11 cellular contexts compared by ENCODE assay signal in genomic region chr5:89255845-89256463, GRCh38.
DNase-seq lines count a peak whose midpoint lies in the region; ATAC-seq, FAIRE-seq and TF ChIP-seq lines count a peak whose summit lies in the region.
"Had no signal": no experiment of that assay in that cellular context is flagged by ENCODE, and none has a peak within 500 bp of the region (broad histone marks: within the 10 kb centered on the region; RNA-seq: fewer than 3 reads in every experiment).

No MANE protein-coding gene starts in this region.

- CTCF ChIA-PET in A549 (lab: Yijun Ruan, JAX) = no interaction called here

- no peaks in the 10 kb centered on the region for H3F3A ChIP-seq in GM23338 (replicated peaks; ENCODE audit: low read depth)

- no peaks in the 10 kb centered on the region; the same call in 1 of the 2 replicates for H3K9me2 ChIP-seq in GM23338 (ENCODE audit: insufficient read depth)

- POLR2A ChIA-PET in A549 (lab: Yijun Ruan, JAX) = no interaction called here

- no peaks in the 10 kb centered on the region for H3K79me2 ChIP-seq in GM23338 (replicated peaks; ENCODE audit: insufficient read depth)

- no peaks in the 10 kb centered on the region for H3K4me1 ChIP-seq in A549
- H3K4me1 ChIP-seq in GM23338 (ENCODE audit: insufficient read depth) = no peaks in the 10 kb centered on the region
- no peaks in the 10 kb centered on the region for H3K4me1 ChIP-seq in RWPE2 (ENCODE audit: insufficient read depth, poor library complexity, severe bottlenecking)
- no peaks in the 10 kb centered on the region for H3K4me1 ChIP-seq in right atrium auricular region

- DNase-seq in A549 (ENCODE audit: low read depth in 1 of 2, low spot score in 1 of 2) (peak; percentile 3 to 67), GM23338 (ENCODE audit: low spot score) (peak; percentile 60), RWPE2 (ENCODE audit: low spot score) (no peak), fibroblast of mammary gland (ENCODE audit: low read depth) (peak; percentile 87), right atrium auricular region (ENCODE audit: low spot score) (no peak), endothelial cell (ENCODE audit: low spot score) (no peak)
- no peak for DNase-seq in stimulated activated naive CD8-positive, alpha-beta T cell treated with anti-CD3 and anti-CD28 coated beads, Interleukin-15, amount 100 ng/mL, for 72 hours
- DNase-seq: CD4-positive, alpha-beta T cell; tibial artery had no signal

- WGBS in A549 (ENCODE audit: missing lambda C conversion rate) = 29% methylated on average over 5 of the region's 5 CpGs

- no peaks in the 10 kb centered on the region for H3K9me3 ChIP-seq in A549
- no peaks in the 10 kb centered on the region for H3K9me3 ChIP-seq in RWPE2 (ENCODE audit: severe bottlenecking)
- no peaks in the 10 kb centered on the region for H3K9me3 ChIP-seq in right atrium auricular region
- H3K9me3 ChIP-seq: tibial artery had no signal

- H3K4me1 Mint-ChIP-seq in GM23338 (peaks cover 4% of the 10 kb centered on the region; the same call in 2 of the 3 replicates), endothelial cell (ENCODE audit: unreplicated experiment) (peaks cover 8% of the 10 kb centered on the region)
- H3K4me1 Mint-ChIP-seq in stimulated activated naive CD8-positive, alpha-beta T cell treated with anti-CD3 and anti-CD28 coated beads, Interleukin-15, amount 100 ng/mL, for 72 hours = no peaks in the 10 kb centered on the region
- H3K4me1 Mint-ChIP-seq: central memory CD8-positive, alpha-beta T cell had no signal

- H3K27me3 ChIP-seq in GM23338 (ENCODE audit: insufficient read depth) (no peaks in the 10 kb centered on the region), RWPE2 (ENCODE audit: insufficient read depth, poor library complexity, severe bottlenecking) (no peaks in the 10 kb centered on the region), right atrium auricular region (no peaks in the 10 kb centered on the region)
- H3K27me3 ChIP-seq: tibial artery had no signal

- TF ChIP-seq POLR2A in A549 (IDR thresholded peaks at IDR 0.05; ENCODE audit: low read length) = no peak

- TF ChIP-seq EP300 in A549 (IDR thresholded peaks at IDR 0.05) = no peak

- FAIRE-seq in A549 (lab: Jason Lieb, UNC) = no peak

- H3K27ac Mint-ChIP-seq in GM23338 (no peak overlapping the region; the same call in 1 of the 2 replicates), endothelial cell (ENCODE audit: unreplicated experiment) (no peak overlapping the region)
- H3K27ac Mint-ChIP-seq in stimulated activated naive CD8-positive, alpha-beta T cell treated with anti-CD3 and anti-CD28 coated beads, Interleukin-15, amount 100 ng/mL, for 72 hours = no peak overlapping the region
- H3K27ac Mint-ChIP-seq: CD4-positive, alpha-beta T cell had no signal

- H3K27me3 Mint-ChIP-seq in GM23338 (ENCODE audit: insufficient read depth, low read depth, poor library complexity) = no peaks in the 10 kb centered on the region
- no peaks in the 10 kb centered on the region for H3K27me3 Mint-ChIP-seq in stimulated activated naive CD8-positive, alpha-beta T cell treated with anti-CD3 and anti-CD28 coated beads, Interleukin-15, amount 100 ng/mL, for 72 hours
- H3K27me3 Mint-ChIP-seq in endothelial cell (ENCODE audit: unreplicated experiment) = no peaks in the 10 kb centered on the region
- H3K27me3 Mint-ChIP-seq: CD4-positive, alpha-beta T cell; central memory CD8-positive, alpha-beta T cell had no signal

- H4K20me1 ChIP-seq in GM23338 (replicated peaks; ENCODE audit: insufficient read depth) = no peaks in the 10 kb centered on the region

- no peaks in the 10 kb centered on the region; the same call in 2 of the 3 replicates for H3K9me3 Mint-ChIP-seq in GM23338
- H3K9me3 Mint-ChIP-seq in stimulated activated naive CD8-positive, alpha-beta T cell treated with anti-CD3 and anti-CD28 coated beads, Interleukin-15, amount 100 ng/mL, for 72 hours = no peaks in the 10 kb centered on the region
- no peaks in the 10 kb centered on the region for H3K9me3 Mint-ChIP-seq in endothelial cell (ENCODE audit: unreplicated experiment)
- H3K9me3 Mint-ChIP-seq: CD4-positive, alpha-beta T cell had no signal

- ATAC-seq in A549 (peak; percentile 54 to 71; a peak in 4 of 6 replicates), GM23338 (no peak), RWPE2 (ENCODE audit: low read depth) (peak; percentile 50; the same call in 1 of the 3 replicates), HG02885 (IDR thresholded peaks at IDR 0.05; ENCODE audit: poor library complexity, unreplicated experiment) (no peak)
- no peak for ATAC-seq in stimulated activated naive CD8-positive, alpha-beta T cell treated with anti-CD3 and anti-CD28 coated beads, Interleukin-15, amount 100 ng/mL, for 72 hours

- H2AFZ ChIP-seq in GM23338 = no peak overlapping the region

- H3K27ac ChIP-seq in A549 (no peak overlapping the region), GM23338 (ENCODE audit: low read depth) (no peak overlapping the region), RWPE2 (ENCODE audit: poor library complexity, severe bottlenecking) (no peak overlapping the region), right atrium auricular region (no peak overlapping the region)
- H3K27ac ChIP-seq: tibial artery had no signal

- H3K4me2 ChIP-seq in A549 = no peak overlapping the region
- no peak overlapping the region for H3K4me2 ChIP-seq in GM23338

- no peak for TF ChIP-seq CTCF in A549 (IDR thresholded peaks at IDR 0.05)
- no peak for TF ChIP-seq CTCF in GM23338 (conservative IDR thresholded peaks at IDR 0.05; ENCODE audit: low read depth in 2 of 2)
- TF ChIP-seq CTCF in RWPE2 (IDR thresholded peaks at IDR 0.05; ENCODE audit: poor library complexity, severe bottlenecking) = no peak
- TF ChIP-seq CTCF in fibroblast of mammary gland (conservative IDR thresholded peaks at IDR 0.05; ENCODE audit: control insufficient read depth, insufficient read depth, low read depth, low read length) = no peak
- no peak for TF ChIP-seq CTCF in right atrium auricular region (IDR thresholded peaks at IDR 0.05)
- TF ChIP-seq CTCF in endothelial cell (IDR thresholded peaks at IDR 0.05; ENCODE audit: unreplicated experiment) = no peak

- no peaks in the 10 kb centered on the region for H3K36me3 ChIP-seq in GM23338 (ENCODE audit: insufficient read depth)
- no peaks in the 10 kb centered on the region for H3K36me3 ChIP-seq in RWPE2 (ENCODE audit: low read depth)
- no peaks in the 10 kb centered on the region for H3K36me3 ChIP-seq in right atrium auricular region
- H3K36me3 ChIP-seq: tibial artery had no signal

- H3K4me3 ChIP-seq in A549 (no peak overlapping the region), GM23338 (no peak overlapping the region), RWPE2 (ENCODE audit: severe bottlenecking) (no peak overlapping the region), fibroblast of mammary gland (ENCODE audit: control insufficient read depth, low read depth, low read length) (no peak overlapping the region), right atrium auricular region (no peak overlapping the region)
- H3K4me3 ChIP-seq: tibial artery had no signal

- no peak for TF ChIP-seq RAD21 in A549 (conservative IDR thresholded peaks at IDR 0.05 in 1 of 2, IDR thresholded peaks at IDR 0.05 in 1 of 2)

- H3K36me3 Mint-ChIP-seq in GM23338 (ENCODE audit: low read depth) (no peaks in the 10 kb centered on the region), endothelial cell (ENCODE audit: low read depth, unreplicated experiment) (no peaks in the 10 kb centered on the region)

- H3K4me3 Mint-ChIP-seq in GM23338 = no peak overlapping the region
- no peak overlapping the region for H3K4me3 Mint-ChIP-seq in stimulated activated naive CD8-positive, alpha-beta T cell treated with anti-CD3 and anti-CD28 coated beads, Interleukin-15, amount 100 ng/mL, for 72 hours
- H3K4me3 Mint-ChIP-seq in endothelial cell (ENCODE audit: unreplicated experiment) = no peak overlapping the region
- H3K4me3 Mint-ChIP-seq: CD4-positive, alpha-beta T cell; central memory CD8-positive, alpha-beta T cell had no signal

TF ChIP-seq in A549, 52 proteins besides CTCF, POLR2A, EP300 and RAD21:
- TF ChIP-seq NPAS2 (CRISPR knock-in tag; IDR thresholded peaks at IDR 0.05; ENCODE audit: borderline replicate concordance) = no peak
- no peak for TF ChIP-seq TFCP2L1 (CRISPR knock-in tag; IDR thresholded peaks at IDR 0.05)
- peak; percentile 11; the same call in 1 of the 2 replicates for TF ChIP-seq USF2 (IDR thresholded peaks at IDR 0.05)
- no peak for TF ChIP-seq ZSCAN20 (CRISPR knock-in tag; IDR thresholded peaks at IDR 0.05)
- no peak for TF ChIP-seq CEBPB (IDR thresholded peaks at IDR 0.05)
- TF ChIP-seq ZC3H11A (IDR thresholded peaks at IDR 0.05) = no peak
- peak; percentile 70 for TF ChIP-seq MAFK (IDR thresholded peaks at IDR 0.05; ENCODE audit: partially characterized antibody)
TF ChIP-seq in A549: peak in this region for 2.

TF ChIP-seq in GM23338, 12 proteins besides CTCF, POLR2A, EP300 and RAD21 (continues in another document):
- no peak for TF ChIP-seq POLR2AphosphoS5 (IDR thresholded peaks at IDR 0.05; ENCODE audit: low read depth)
- TF ChIP-seq ZNF331 (CRISPR knock-in tag; IDR thresholded peaks at IDR 0.05; ENCODE audit: low read depth) = no peak
- no peak for TF ChIP-seq EZH2 (IDR thresholded peaks at IDR 0.05; ENCODE audit: low read depth, unreplicated experiment)
- no peak for TF ChIP-seq EZH2phosphoT487 (IDR thresholded peaks at IDR 0.05; ENCODE audit: unreplicated experiment)
- TF ChIP-seq NANOG (IDR thresholded peaks at IDR 0.05; ENCODE audit: borderline replicate concordance) = no peak
- TF ChIP-seq REST (IDR thresholded peaks at IDR 0.05; ENCODE audit: unreplicated experiment) = no peak
- no peak for TF ChIP-seq ZNF114 (CRISPR knock-in tag; IDR thresholded peaks at IDR 0.05)

Comparison
In these comparisons a context has a peak if more than half of its experiments do, and no peak if none do; other contexts are left out.
1. ATAC-seq: peak in A549 (2 of 2) and RWPE2 (single experiment); none in GM23338 (single experiment), stimulated activated naive CD8-positive, alpha-beta T cell treated with anti-CD3 and anti-CD28 coated beads, Interleukin-15, amount 100 ng/mL, for 72 hours (single experiment) and HG02885 (single experiment).
2. DNase-seq: peak in A549 (2 of 2), GM23338 (single experiment) and fibroblast of mammary gland (single experiment); none in RWPE2 (single experiment), right atrium auricular region (single experiment), stimulated activated naive CD8-positive, alpha-beta T cell treated with anti-CD3 and anti-CD28 coated beads, Interleukin-15, amount 100 ng/mL, for 72 hours (0 of 2) and endothelial cell (single experiment).